In genomic region chr4:140756292-140757219, GRCh38 we compare ENCODE assay signal across 1 cellular context.
TF ChIP-seq lines count a peak whose summit lies in the region.

TSS of gene TBC1D9 (minus strand) at chr4:140756385. CDS start at chr4:140756045, 340 bp downstream.

TF ChIP-seq in A549, 52 proteins besides CTCF, POLR2A, EP300 and RAD21 (continued from another document):
- TF ChIP-seq ELK1 (IDR thresholded peaks at IDR 0.05; ENCODE audit: low read depth, low read length), result no peak
- TF ChIP-seq ATOH8 (CRISPR knock-in tag; IDR thresholded peaks at IDR 0.05; ENCODE audit: low read depth), result 0 out of 2 replicates have a peak, but pooled peaks have one; percentile 28
- TF ChIP-seq MAX (IDR thresholded peaks at IDR 0.05), result peak; percentile 60
- no peak for TF ChIP-seq NFE2L2 (conservative IDR thresholded peaks at IDR 0.05; ENCODE audit: low read length)
- TF ChIP-seq E2F6 (IDR thresholded peaks at IDR 0.05; ENCODE audit: borderline replicate concordance, low read depth), result peak; percentile 53; the same call in 1 of the 2 replicates
- TF ChIP-seq HOXB5 (CRISPR knock-in tag; IDR thresholded peaks at IDR 0.05), result no peak
TF ChIP-seq in A549: peak in this region for 7.
